In the genomic region with DNA sequence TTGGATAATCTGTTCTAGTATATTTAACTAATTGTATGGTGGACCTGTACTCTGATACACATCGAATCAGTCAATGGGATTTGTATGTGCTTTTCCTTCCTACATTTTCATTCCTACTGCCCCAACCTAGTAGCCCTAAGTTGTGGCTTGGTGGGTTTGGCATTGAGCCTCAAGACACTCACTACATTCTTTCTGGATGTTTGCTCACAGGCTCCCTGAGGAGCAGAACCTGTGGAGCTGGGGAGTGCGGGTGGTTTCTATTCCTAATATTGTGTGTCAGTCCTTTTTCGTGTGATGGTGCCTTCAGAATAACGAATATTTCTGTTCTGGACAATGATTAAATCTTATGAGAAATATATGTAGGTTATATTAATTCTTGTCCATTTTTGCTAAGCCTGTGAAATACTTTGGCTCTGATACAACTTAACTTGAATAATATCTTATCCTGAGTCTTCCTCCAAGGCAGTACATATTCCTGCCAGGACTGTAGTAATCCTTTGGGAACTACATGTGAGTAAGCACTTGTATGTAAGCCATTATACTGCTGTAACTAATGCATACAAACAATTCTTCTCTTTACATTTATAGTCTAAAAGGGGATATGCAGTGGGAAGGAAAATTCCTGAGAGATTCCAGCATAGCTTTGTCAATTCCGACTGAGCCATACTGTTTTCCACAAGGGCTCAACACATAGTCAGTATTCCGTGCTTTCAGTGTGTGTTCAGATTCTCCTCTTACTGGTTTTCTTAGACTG, we compare ENCODE assay signal across 13 cellular contexts.
A peak's percentile ranks its signal among the peaks of the same experiment; 100 is the strongest.
DNase-seq lines count a peak whose midpoint lies in the region; ATAC-seq and TF ChIP-seq lines count a peak whose summit lies in the region.
"Had no signal": no experiment of that assay in that cellular context is flagged by ENCODE, and none has a peak within 500 bp of the region (broad histone marks: within the 10 kb centered on the region; RNA-seq: fewer than 3 reads in every experiment).

No MANE protein-coding gene starts in this region.

- in situ Hi-C loops in HAP-1 (cut with MboI; ENCODE audit: low sequenced_read_pairs): no loop called here
- in situ Hi-C loops in astrocyte of the cerebellum (cut with HindIII; ENCODE audit: low sequenced_read_pairs): no loop called here
- in situ Hi-C loops in transverse colon (cut with MboI; ENCODE audit: low pct_ligation_motif_present in 1 of 4, low pct_unique_long_range_greater_than_20kb in 1 of 4, low sequenced_read_pairs in 3 of 4): no loop called here

- TF ChIP-seq EP300 in transverse colon (IDR thresholded peaks at IDR 0.05; ENCODE audit: low read depth): no peak

- 85 to 89% methylated on average over 6 of the region's 6 CpGs for WGBS in transverse colon (ENCODE audit: low coverage in 1 of 2), 2 donors

- no peaks in the 10 kb centered on the region for H3K27me3 ChIP-seq in ACC112 (ENCODE audit: insufficient read depth, low read length)
- H3K27me3 ChIP-seq in HAP-1 (ENCODE audit: low read depth): no peaks in the 10 kb centered on the region
- no peaks in the 10 kb centered on the region for H3K27me3 ChIP-seq in transverse colon

- TF ChIP-seq POLR2A in transverse colon (IDR thresholded peaks at IDR 0.05): no peak

- ATAC-seq in HG03520 (IDR thresholded peaks at IDR 0.05; ENCODE audit: unreplicated experiment): no peak
- no peak for ATAC-seq in GM21737 (IDR thresholded peaks at IDR 0.05; ENCODE audit: unreplicated experiment)

- H3K4me1 ChIP-seq in ACC112 (ENCODE audit: control insufficient read depth, insufficient read depth, low read length, unreplicated experiment): peaks cover 20% of the 10 kb centered on the region
- H3K4me1 ChIP-seq in HAP-1: peaks cover 90% of the 10 kb centered on the region
- H3K4me1 ChIP-seq in transverse colon: no peaks in the 10 kb centered on the region

- H3K36me3 ChIP-seq in ACC112 (ENCODE audit: insufficient read depth, low read length) (no peaks in the 10 kb centered on the region), HAP-1 (replicated peaks) (no peaks in the 10 kb centered on the region), transverse colon (no peaks in the 10 kb centered on the region)

- H3K4me3 ChIP-seq in ACC112 (ENCODE audit: low read depth, low read length) (no peak overlapping the region), HAP-1 (no peak overlapping the region), astrocyte of the cerebellum (ENCODE audit: low read depth, low read length) (no peak overlapping the region), transverse colon (no peak overlapping the region)

- intact Hi-C loops in transverse colon (cut with DNase I; ENCODE audit: low total_unique reads): no loop called here

- no peaks in the 10 kb centered on the region for H3K79me2 ChIP-seq in ACC112 (ENCODE audit: control insufficient read depth, insufficient read depth, low read length, unreplicated experiment)

- H3K27ac ChIP-seq in ACC112 (ENCODE audit: low read depth, low read length): peak overlapping the region; percentile 43
- H3K27ac ChIP-seq in transverse colon: no peak overlapping the region
- H3K27ac ChIP-seq: C4-2B had no signal

- H2AFZ ChIP-seq in ACC112 (ENCODE audit: low read length, unreplicated experiment): no peak overlapping the region

- TF ChIP-seq CTCF in astrocyte of the cerebellum (IDR thresholded peaks at IDR 0.05; ENCODE audit: low read depth, low read length, missing control alignments): no peak
- TF ChIP-seq CTCF in transverse colon (IDR thresholded peaks at IDR 0.05): no peak
- TF ChIP-seq CTCF in GM10266 (IDR thresholded peaks at IDR 0.05; ENCODE audit: control insufficient read depth, insufficient read depth, low read depth, missing control alignments): no peak

- H3K9me3 ChIP-seq in HAP-1 (no peaks in the 10 kb centered on the region), transverse colon (no peaks in the 10 kb centered on the region)

- peak; percentile 49 to 87 for DNase-seq in HAP-1 (ENCODE audit: low spot score in 2 of 2)
- DNase-seq in astrocyte of the cerebellum (ENCODE audit: low read depth): peak; percentile 94
- DNase-seq in iris pigment epithelial cell (ENCODE audit: low read depth): peak; percentile 79
- DNase-seq in transverse colon: no peak
- DNase-seq in GM10266 (ENCODE audit: extremely low spot score): no peak
- DNase-seq: caudate nucleus, head of caudate nucleus, KBM-7, NCI-H526 treated with DMSO at 0.1 percent for 48 hours had no signal

Comparison
In these comparisons a context has a peak if more than half of its experiments do, and no peak if none do; other contexts are left out.
1. DNase-seq: peak in HAP-1 (2 of 2), astrocyte of the cerebellum (single experiment) and iris pigment epithelial cell (single experiment); none in transverse colon (single experiment) and GM10266 (single experiment).